In genomic region chr5:58670620-58671019, GRCh38 we compare ENCODE assay signal across 16 cellular contexts.
"Had no signal": no experiment of that assay in that cellular context is flagged by ENCODE, and none has a peak within 500 bp of the region (broad histone marks: within the 10 kb centered on the region; RNA-seq: fewer than 3 reads in every experiment).

No MANE protein-coding gene starts in this region.

- H3K4me3 ChIP-seq: cardiac muscle cell, sigmoid colon, upper lobe of right lung had no signal

- H2AFZ ChIP-seq: parathyroid adenoma had no signal

- H3K9me3 ChIP-seq: sigmoid colon, upper lobe of right lung had no signal

- DNase-seq: activated CD4-positive, alpha-beta T cell treated with anti-CD3 and anti-CD28 coated beads for 1 hour; activated naive CD8-positive, alpha-beta T cell treated with anti-CD3 and anti-CD28 coated beads for 36 hours; amniotic stem cell; endodermal cell; foreskin melanocyte; glutamatergic neuron; kidney; mesendoderm; naive thymus-derived CD8-positive, alpha-beta T cell; sigmoid colon; stimulated activated naive CD4-positive, alpha-beta T cell; T-helper 17 cell; upper lobe of right lung had no signal

- ATAC-seq: naive thymus-derived CD8-positive, alpha-beta T cell; T-helper 17 cell; upper lobe of right lung had no signal

- H3K27me3 ChIP-seq: cardiac muscle cell, sigmoid colon, upper lobe of right lung had no signal

- H3K9ac ChIP-seq: parathyroid adenoma had no signal

- H3K4me3 Mint-ChIP-seq: activated naive CD8-positive, alpha-beta T cell treated with anti-CD3 and anti-CD28 coated beads for 36 hours; endodermal cell; naive thymus-derived CD8-positive, alpha-beta T cell; T-helper 17 cell had no signal

- H3K27ac Mint-ChIP-seq: activated naive CD8-positive, alpha-beta T cell treated with anti-CD3 and anti-CD28 coated beads for 36 hours; endodermal cell; naive thymus-derived CD8-positive, alpha-beta T cell; T-helper 17 cell had no signal

- H3K79me2 ChIP-seq: parathyroid adenoma had no signal

- H3K4me1 ChIP-seq: sigmoid colon, upper lobe of right lung had no signal

- H3K27ac ChIP-seq: cardiac muscle cell, parathyroid adenoma, sigmoid colon, upper lobe of right lung, VCaP had no signal

- H3K4me1 Mint-ChIP-seq: activated naive CD8-positive, alpha-beta T cell treated with anti-CD3 and anti-CD28 coated beads for 36 hours; naive thymus-derived CD8-positive, alpha-beta T cell had no signal

- H3K9me3 Mint-ChIP-seq: activated naive CD8-positive, alpha-beta T cell treated with anti-CD3 and anti-CD28 coated beads for 36 hours; endodermal cell had no signal

- H3K36me3 Mint-ChIP-seq: activated naive CD8-positive, alpha-beta T cell treated with anti-CD3 and anti-CD28 coated beads for 36 hours; naive thymus-derived CD8-positive, alpha-beta T cell had no signal

- H3K36me3 ChIP-seq: cardiac muscle cell, sigmoid colon, upper lobe of right lung had no signal

- FAIRE-seq: kidney had no signal
